ENCODE assay signal across 1 cellular context in genomic region chr1:19312782-19313635, GRCh38.
TF ChIP-seq lines count a peak whose summit lies in the region.

No MANE protein-coding gene starts in this region.

TF ChIP-seq in K562, 482 proteins besides CTCF, POLR2A, EP300 and RAD21 (continued from another document and continues in another):
- TF ChIP-seq AFF1 (IDR thresholded peaks at IDR 0.05; ENCODE audit: low read depth in 1 of 2, partially characterized antibody in 2 of 2) (peak in 1 of 2 experiments; percentile 8), ZNF146 (CRISPR knock-in tag; IDR thresholded peaks at IDR 0.05; ENCODE audit: unreplicated experiment) (no peak), ZNF778 (CRISPR knock-in tag; IDR thresholded peaks at IDR 0.05) (no peak), DNMT1 (IDR thresholded peaks at IDR 0.05) (0 out of 2 replicates have a peak, but pooled peaks have one; percentile 60), RHOXF2B (CRISPR knock-in tag; conservative IDR thresholded peaks at IDR 0.05) (0 out of 2 replicates have a peak, but pooled peaks have one; percentile 9), SMARCE1 (IDR thresholded peaks at IDR 0.05) (0 out of 2 replicates have a peak, but pooled peaks have one; percentile 14), ZNF609 (CRISPR knock-in tag; IDR thresholded peaks at IDR 0.05; ENCODE audit: borderline replicate concordance) (no peak), MLLT1 (IDR thresholded peaks at IDR 0.05) (peak; percentile 58 to 82; a peak in 3 of 4 replicates), RNF2 (IDR thresholded peaks at IDR 0.05) (0 out of 2 replicates have a peak, but pooled peaks have one; percentile 18), ZMIZ1 (IDR thresholded peaks at IDR 0.05; ENCODE audit: low read depth in 2 of 2, low read length in 2 of 2) (peak in 1 of 2 experiments; percentile 44; a peak in 1 of 4 replicates), ARNT (IDR thresholded peaks at IDR 0.05) (0 out of 4 replicates have a peak, but pooled peaks of 1 of the 2 experiments have one; percentile 29), ZNF175 (CRISPR knock-in tag; IDR thresholded peaks at IDR 0.05; ENCODE audit: low read depth) (0 out of 2 replicates have a peak, but pooled peaks have one; percentile 2), ZSCAN29 (IDR thresholded peaks at IDR 0.05) (0 out of 2 replicates have a peak, but pooled peaks have one; percentile 4), ZBTB2 (IDR thresholded peaks at IDR 0.05) (0 out of 2 replicates have a peak, but pooled peaks have one; percentile 1), TAL1 (IDR thresholded peaks at IDR 0.05) (0 out of 2 replicates have a peak, but pooled peaks have one; percentile 47), RCOR1 (IDR thresholded peaks at IDR 0.05; ENCODE audit: borderline replicate concordance in 1 of 2, low read depth in 2 of 2, low read length in 2 of 2) (peak in 1 of 2 experiments; percentile 69; a peak in 2 of 4 replicates), MXD1 (CRISPR knock-in tag; IDR thresholded peaks at IDR 0.05; ENCODE audit: borderline replicate concordance, poor library complexity, severe bottlenecking) (no peak), MAFK (IDR thresholded peaks at IDR 0.05; ENCODE audit: low read length) (no peak), TAF15 (IDR thresholded peaks at IDR 0.05; ENCODE audit: low read depth, low read length) (no peak), MCM3 (IDR thresholded peaks at IDR 0.05) (no peak), ZNF512 (tag; IDR thresholded peaks at IDR 0.05) (peak; percentile 81), NFRKB (IDR thresholded peaks at IDR 0.05; ENCODE audit: low read depth) (peak; percentile 24; the same call in 1 of the 2 replicates), HDGF (IDR thresholded peaks at IDR 0.05) (peak; percentile 73; the same call in 1 of the 2 replicates), PHF21A (IDR thresholded peaks at IDR 0.05; ENCODE audit: borderline replicate concordance, low read depth) (no peak), RNF219 (CRISPR knock-in tag; IDR thresholded peaks at IDR 0.05) (no peak), CSDE1 (IDR thresholded peaks at IDR 0.05) (peak; percentile 37; a peak in 1 of 4 replicates), TOE1 (IDR thresholded peaks at IDR 0.05; ENCODE audit: borderline replicate concordance) (no peak), TOE1 (CRISPR knock-in tag; IDR thresholded peaks at IDR 0.05; ENCODE audit: borderline replicate concordance, low read depth) (no peak), GATA2 (CRISPR knock-in tag; IDR thresholded peaks at IDR 0.05) (peak; percentile 2; the same call in 1 of the 2 replicates), LEF1 (IDR thresholded peaks at IDR 0.05) (peak; percentile 55; the same call in 1 of the 2 replicates), CHD1 (IDR thresholded peaks at IDR 0.05; ENCODE audit: low read length) (peak; percentile 24)
